8 cellular contexts compared by ENCODE assay signal in the genomic region with DNA sequence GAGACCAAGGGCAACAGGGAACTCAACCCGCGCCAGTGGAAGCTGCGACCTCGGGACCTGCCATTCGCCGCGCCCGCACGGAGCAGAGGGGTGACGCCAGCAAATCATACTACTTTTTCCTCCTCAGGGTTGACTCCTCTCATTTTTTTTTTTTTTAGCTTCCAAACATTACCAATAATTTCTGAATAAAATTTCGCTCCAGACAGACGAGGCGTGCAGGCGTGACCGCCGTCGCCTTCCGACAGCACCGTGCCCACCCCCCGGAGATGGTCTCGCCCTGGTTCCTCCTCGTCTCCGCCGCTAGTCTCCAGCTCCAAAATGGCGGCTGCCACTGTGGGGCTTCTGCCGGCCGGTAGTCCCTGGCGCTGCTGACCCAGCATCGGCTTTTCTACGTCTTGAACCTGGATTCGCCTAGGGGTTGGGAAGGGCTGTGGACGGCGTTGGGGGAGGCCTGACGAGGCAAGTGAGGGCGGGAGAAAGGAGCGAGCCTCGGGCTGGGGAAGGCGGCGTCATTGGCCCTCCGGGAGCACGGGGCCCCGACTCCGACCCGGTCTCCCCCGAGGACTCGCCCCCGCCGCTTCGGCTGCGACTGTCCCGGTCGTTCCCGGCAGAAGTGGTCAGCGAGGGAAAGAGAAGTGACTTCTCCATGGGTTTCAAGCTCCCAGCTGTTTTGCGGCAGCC. TPM values are rescaled to one million over a fixed set of nuclear protein-coding genes. Genes with fewer than 3 reads are reported as not detected.
DNase-seq lines count a peak whose midpoint lies in the region; ATAC-seq and TF ChIP-seq lines count a peak whose summit lies in the region.

A gene (plus strand): TSS at position 300 of the 681 bp plus-strand sequence. CDS start 9,016 bp downstream, outside the sequence.
A gene (minus strand): TSS at position 37 of the 681 bp plus-strand sequence. CDS start 4,069 bp downstream, outside the sequence.

- no peak for TF ChIP-seq CTCF in GM13976 (IDR thresholded peaks at IDR 0.05; ENCODE audit: borderline replicate concordance, control extremely low read depth, extremely low read depth, insufficient read depth, missing control alignments)
- peak; percentile 17 for TF ChIP-seq CTCF in left ventricle myocardium inferior (IDR thresholded peaks at IDR 0.05; ENCODE audit: borderline replicate concordance)
- peak in 1 of 4 experiments; percentile 12 for TF ChIP-seq CTCF in uterus (IDR thresholded peaks at IDR 0.05)

- no peaks in the 10 kb centered on the region for H3K27me3 Mint-ChIP-seq in T-helper 17 cell

- peak; percentile 39 to 58 for TF ChIP-seq POLR2A in uterus (IDR thresholded peaks at IDR 0.05)

- in situ Hi-C loops in GM13976 (cut with MboI; ENCODE audit: low sequenced_read_pairs, unreplicated experiment) = no loop called here

- H3K27me3 ChIP-seq in left ventricle myocardium inferior (ENCODE audit: low read depth) = no peaks in the 10 kb centered on the region
- no peaks in the 10 kb centered on the region for H3K27me3 ChIP-seq in uterus

- intact Hi-C loops in left ventricle myocardium inferior (cut with micrococcal nuclease) (no loop called here), uterus (cut with DNase I; ENCODE audit: low total_unique reads) (no loop called here)

- peak within 1 kb of the TSS; percentile 98 for H3K4me3 Mint-ChIP-seq in T-helper 17 cell

- ATAC-seq in HG02759 (IDR thresholded peaks at IDR 0.05; ENCODE audit: unreplicated experiment) (peak; percentile 91), T-helper 17 cell (peak; percentile 90)

- peaks cover 84% of the 10 kb centered on the region for H3K4me1 ChIP-seq in left ventricle myocardium inferior
- H3K4me1 ChIP-seq in uterus = peaks cover 0 to 11% of the 10 kb centered on the region in 2 donors

- DNase-seq in GM13976 (ENCODE audit: low spot score) (peak; percentile 95), NCI-H1417 (lab: John Stamatoyannopoulos, UW) (peak; percentile 87 to 96 (median 95)), T-helper 17 cell (peak; percentile 71 to 79 (median 72)), amygdala (lab: John Stamatoyannopoulos, UW) (peak; percentile 18 to 95 (median 83)), left ventricle myocardium inferior (peak; percentile 90), pulmonary artery endothelial cell (ENCODE audit: low read depth, low spot score) (peak; percentile 30), uterus (peak; percentile 77 to 82)

- H3K9me3 ChIP-seq in T-helper 17 cell (ENCODE audit: control insufficient read depth, low read length, poor library complexity, severe bottlenecking) = no peaks in the 10 kb centered on the region
- no peaks in the 10 kb centered on the region for H3K9me3 ChIP-seq in left ventricle myocardium inferior (replicated peaks)
- no peaks in the 10 kb centered on the region for H3K9me3 ChIP-seq in uterus

- H3K4me3 ChIP-seq in left ventricle myocardium inferior = peak within 1 kb of the TSS; percentile 97
- peak within 1 kb of the TSS; percentile 91 to 99 for H3K4me3 ChIP-seq in uterus

- peak within 1 kb of the TSS; percentile 99 for H3K27ac ChIP-seq in left ventricle myocardium inferior (replicated peaks)
- H3K27ac ChIP-seq in uterus = peak within 1 kb of the TSS; percentile 95

- H3K27ac Mint-ChIP-seq in T-helper 17 cell = peak within 1 kb of the TSS; percentile 99

- H3K36me3 ChIP-seq in left ventricle myocardium inferior = peaks cover 33% of the 10 kb centered on the region
- H3K36me3 ChIP-seq in uterus = no peaks in the 10 kb centered on the region

- peaks cover 27% of the 10 kb centered on the region for H3K4me1 Mint-ChIP-seq in T-helper 17 cell

- peaks cover 5% of the 10 kb centered on the region for H3K36me3 Mint-ChIP-seq in T-helper 17 cell (ENCODE audit: low read depth)

RNA-seq across cellular contexts. Expression of the first gene that starts in this region (rescaled TPM):
- total RNA-seq in T-helper 17 cell = 10 to 100 TPM; 26.4 to 28.0 TPM
- 41.4 TPM for total RNA-seq in left ventricle myocardium inferior
- 39.2 and 85.5 TPM in 2 replicates for total RNA-seq in pulmonary artery endothelial cell
- 10 to 100 TPM; 10.8 to 51.5 (median 38.9) TPM for total RNA-seq in uterus

RNA-seq across cellular contexts. Expression of the second gene that starts in this region (rescaled TPM):
- 10 to 100 TPM; 48.6 to 53.8 TPM for total RNA-seq in T-helper 17 cell
- total RNA-seq in left ventricle myocardium inferior = 625 TPM
- 140 and 236 TPM in 2 replicates for total RNA-seq in pulmonary artery endothelial cell
- total RNA-seq in uterus = 100 to 1,000 TPM in 1 of 4 donors, 10 to 100 TPM in 3; 54.1 to 119 (median 79.5) TPM

Comparison
In these comparisons a context has a peak if more than half of its experiments do, and no peak if none do; other contexts are left out.
1. Peak in every context shown above with its lines: DNase-seq, ATAC-seq, H3K4me3 ChIP-seq and H3K27ac ChIP-seq.
2. DNase-seq: peak in every context shown above with its lines; median percentile 95 in GM13976; 95 in NCI-H1417; 90 in left ventricle myocardium inferior; 83 in amygdala; 80 in uterus; 72 in T-helper 17 cell; 30 in pulmonary artery endothelial cell.